Comparison of ENCODE assay signal across 21 cellular contexts in the genomic region with DNA sequence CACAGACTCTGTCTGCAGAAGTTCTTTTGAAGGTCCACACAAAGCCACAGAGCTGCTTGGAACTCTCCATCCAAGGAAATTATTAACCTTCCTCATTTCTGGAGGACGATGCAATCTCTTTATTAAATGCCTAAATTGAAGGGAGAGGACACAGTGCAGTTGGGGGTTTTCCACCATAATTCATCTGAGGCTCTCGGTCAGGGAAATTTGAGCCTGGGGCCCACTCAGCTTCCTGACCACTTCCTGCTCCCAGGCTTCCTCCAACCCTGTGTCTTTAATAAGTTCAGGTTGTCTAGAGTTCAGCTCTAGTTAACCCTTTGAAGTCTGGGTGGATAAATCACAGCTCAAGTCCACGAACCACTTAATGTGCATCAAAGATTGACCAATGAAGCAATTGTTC. TPM values are rescaled to one million over a fixed set of nuclear protein-coding genes. Genes with fewer than 3 reads are reported as not detected.
DNase-seq lines count a peak whose midpoint lies in the region; ATAC-seq, FAIRE-seq and TF ChIP-seq lines count a peak whose summit lies in the region.
"Had no signal": no experiment of that assay in that cellular context is flagged by ENCODE, and none has a peak within 500 bp of the region (broad histone marks: within the 10 kb centered on the region; RNA-seq: fewer than 3 reads in every experiment).

No MANE protein-coding gene starts in this region.

- peak overlapping the region; percentile 57 for H3K4me2 ChIP-seq in endothelial cell of umbilical vein (ENCODE audit: insufficient read depth, low read length)
- H3K4me2 ChIP-seq: smooth muscle cell had no signal

- ATAC-seq in HG03460 (IDR thresholded peaks at IDR 0.05; ENCODE audit: unreplicated experiment) = no peak
- ATAC-seq: esophagus mucosa, heart left ventricle had no signal

- no peaks in the 10 kb centered on the region for H4K20me1 ChIP-seq in endothelial cell of umbilical vein (replicated peaks; ENCODE audit: control insufficient read depth, extremely low read depth, insufficient read depth, low read length)

- H3K27ac ChIP-seq in endothelial cell of umbilical vein (ENCODE audit: insufficient read depth, low read depth, low read length) = peak overlapping the region; percentile 38
- H3K27ac ChIP-seq: heart left ventricle, parathyroid adenoma, VCaP had no signal

- no peak for TF ChIP-seq POLR2A in GM12892 (IDR thresholded peaks at IDR 0.05; ENCODE audit: low read depth, low read length)
- no peak for TF ChIP-seq POLR2A in endothelial cell of umbilical vein (IDR thresholded peaks at IDR 0.05; ENCODE audit: low read depth, low read length)

- POLR2A ChIA-PET in endothelial cell of umbilical vein (lab: Charles Lee) = no interaction called here

- TF ChIP-seq CTCF in endothelial cell of umbilical vein (IDR thresholded peaks at IDR 0.05; ENCODE audit: extremely low read depth in 1 of 2, insufficient read depth in 1 of 2, low read depth in 1 of 2, low read length in 2 of 2) (no peak), type B pancreatic cell (conservative IDR thresholded peaks at IDR 0.05) (no peak)

- H3K4me1 Mint-ChIP-seq in type B pancreatic cell (ENCODE audit: unreplicated experiment) = peaks cover 30% of the 10 kb centered on the region

- H3K9ac ChIP-seq in endothelial cell of umbilical vein (replicated peaks; ENCODE audit: extremely low read depth, insufficient read depth, low read length) = no peak overlapping the region
- H3K9ac ChIP-seq: parathyroid adenoma had no signal

- H3K27me3 ChIP-seq in endothelial cell of umbilical vein (ENCODE audit: control insufficient read depth in 2 of 2, insufficient read depth in 2 of 2, low read length in 2 of 2) = no peaks in the 10 kb centered on the region

- dilution Hi-C loops in endothelial cell of umbilical vein (cut with MboI; ENCODE audit: extremely low pct_ligation_motif_present, low sequenced_read_pairs) = no loop called here

- H3K36me3 ChIP-seq in endothelial cell of umbilical vein (ENCODE audit: control insufficient read depth in 2 of 2, extremely low read depth in 1 of 2, insufficient read depth in 2 of 2, low read length in 2 of 2) = no peaks in the 10 kb centered on the region
- H3K36me3 ChIP-seq: heart left ventricle had no signal

- no peaks in the 10 kb centered on the region for H3K27me3 Mint-ChIP-seq in type B pancreatic cell

- peaks cover 41% of the 10 kb centered on the region for H3K4me1 ChIP-seq in endothelial cell of umbilical vein (ENCODE audit: control insufficient read depth, extremely low read depth, insufficient read depth, low read length)

- DNase-seq in GM12892 (ENCODE audit: insufficient read length) (no peak), MV-4-11 (lab: John Stamatoyannopoulos, UW) (peak; percentile 13), endothelial cell of umbilical vein (ENCODE audit: low read depth, low spot score) (peak; percentile 57), type B pancreatic cell (ENCODE audit: extremely low spot score, unreplicated experiment) (no peak), T1000 (lab: John Stamatoyannopoulos, UW) (no peak)
- DNase-seq in activated CD4-positive, alpha-beta T cell treated with anti-CD3 and anti-CD28 coated beads, Interleukin-2, amount 50 U/mL, for 1 hour = no peak
- DNase-seq: activated CD8-positive, alpha-beta memory T cell treated with anti-CD3 and anti-CD28 coated beads for 24 hours; DND-41; heart left ventricle; NCI-H1092 treated with DMSO at 0.1 percent for 48 hours; NCI-H2227 treated with DMSO at 0.1 percent for 48 hours; OCI-M1; stimulated activated naive CD4-positive, alpha-beta T cell had no signal

- FAIRE-seq in GM12892 (lab: Jason Lieb, UNC) (peak; percentile 24), endothelial cell of umbilical vein (lab: Jason Lieb, UNC) (peak; percentile 85)
- FAIRE-seq: keratinocyte, urothelium cell line had no signal

- peaks cover 5% of the 10 kb centered on the region for H3K9me3 Mint-ChIP-seq in type B pancreatic cell
- H3K9me3 Mint-ChIP-seq: CD14-positive monocyte had no signal

- CTCF ChIA-PET in endothelial cell of umbilical vein (lab: Charles Lee) = interaction anchor here (1.0 to 4.2 kb wide), 7 partner anchors 9 to 91 kb away, joined by 3 to 34 read pairs (median 4); partner anchors contain the start of genes NCBP2L and TSC22D3

- no peaks in the 10 kb centered on the region for H3K9me1 ChIP-seq in endothelial cell of umbilical vein (replicated peaks; ENCODE audit: control insufficient read depth, extremely low read depth, insufficient read depth, low read length)

- H3K27ac Mint-ChIP-seq in type B pancreatic cell = no peak overlapping the region

- no peaks in the 10 kb centered on the region for H3K36me3 Mint-ChIP-seq in type B pancreatic cell

- intact Hi-C loops in endothelial cell of umbilical vein (cut with micrococcal nuclease) = loop anchor here (2.0 kb wide), 1 partner anchor 14 kb away; no protein-coding TSS in a partner anchor

- H3K9me3 ChIP-seq in endothelial cell of umbilical vein (replicated peaks; ENCODE audit: control insufficient read depth, insufficient read depth, low read length) = no peaks in the 10 kb centered on the region
- H3K9me3 ChIP-seq: heart left ventricle had no signal

- H3K79me2 ChIP-seq in endothelial cell of umbilical vein (ENCODE audit: control insufficient read depth, insufficient read depth, low read length) = no peaks in the 10 kb centered on the region
- H3K79me2 ChIP-seq: parathyroid adenoma had no signal

- peak overlapping the region; percentile 35 for H3K4me3 Mint-ChIP-seq in type B pancreatic cell
- H3K4me3 Mint-ChIP-seq: CD14-positive monocyte had no signal

- H2AFZ ChIP-seq in endothelial cell of umbilical vein (ENCODE audit: low read depth, low read length) = no peak overlapping the region
- H2AFZ ChIP-seq: parathyroid adenoma had no signal

- no TSS peak for BruUV-seq in endothelial cell of umbilical vein (replicated peaks; lab: Mats Ljungman, UMichigan)

- H3K4me3 ChIP-seq in endothelial cell of umbilical vein (replicated peaks in 1 of 3; ENCODE audit: insufficient read depth in 1 of 3, low read depth in 1 of 3, low read length in 3 of 3) = peak overlapping the region in 1 of 3 experiments; percentile 10
- H3K4me3 ChIP-seq: heart left ventricle, smooth muscle cell had no signal

TF ChIP-seq in endothelial cell of umbilical vein, 7 proteins besides CTCF, POLR2A, EP300 and RAD21:
- TF ChIP-seq EZH2 (IDR thresholded peaks at IDR 0.05; ENCODE audit: borderline replicate concordance, low read depth, low read length, severe bottlenecking) = no peak
- no peak for TF ChIP-seq JUN (IDR thresholded peaks at IDR 0.05; ENCODE audit: borderline replicate concordance, insufficient read depth, insufficient read length, low read depth)
- no peak for TF ChIP-seq GATA2 (IDR thresholded peaks at IDR 0.05; ENCODE audit: insufficient read depth, insufficient read length, low read depth, low read length)
- TF ChIP-seq MAX (IDR thresholded peaks at IDR 0.05; ENCODE audit: insufficient read depth, insufficient read length) = no peak
- TF ChIP-seq POLR2AphosphoS5 (IDR thresholded peaks at IDR 0.05; ENCODE audit: insufficient read depth, low read depth, low read length) = no peak
- TF ChIP-seq MYC (IDR thresholded peaks at IDR 0.05; ENCODE audit: low read depth, low read length) = no peak
- no peak for TF ChIP-seq FOS (IDR thresholded peaks at IDR 0.05; ENCODE audit: borderline replicate concordance, insufficient read depth, low read length)

RNA-seq across cellular contexts. Expression of gene PRPS1, which starts 58.5 kb away (rescaled TPM):
- polyA plus RNA-seq in GM12892 (2012; ENCODE audit: missing spikeins) = 54.9 TPM
- total RNA-seq in endothelial cell of umbilical vein = 36.8 and 38.7 TPM in 2 replicates
- polyA plus RNA-seq in endothelial cell of umbilical vein = 23.8 and 30.9 TPM in 2 replicates
- 31.9 and 38.3 TPM in 2 replicates for polyA plus RNA-seq in endothelial cell of umbilical vein (2011; cell fraction: cytosol; rRNA removed)
- polyA plus RNA-seq in endothelial cell of umbilical vein (2011; cell fraction: nucleus; rRNA removed) = 18.5 and 19.8 TPM in 2 replicates
- polyA plus RNA-seq in endothelial cell of umbilical vein (2012) = 37.5 and 46.7 TPM in 2 replicates
- polyA minus RNA-seq in endothelial cell of umbilical vein = 31.2 and 42.5 TPM in 2 replicates
- polyA minus RNA-seq in endothelial cell of umbilical vein (2011; cell fraction: cytosol; rRNA and poly(A)+ RNA removed) = 59.0 TPM
- 13.0 and 14.1 TPM in 2 replicates for polyA minus RNA-seq in endothelial cell of umbilical vein (2011; cell fraction: nucleus; rRNA and poly(A)+ RNA removed)
- total RNA-seq in type B pancreatic cell (ENCODE audit: low replicate concordance) = 22.6 and 45.1 TPM in 2 replicates

Comparison
In these comparisons a context has a peak if more than half of its experiments do, and no peak if none do; other contexts are left out.
1. DNase-seq: peak in MV-4-11 (single experiment) and endothelial cell of umbilical vein (single experiment); none in GM12892 (single experiment), type B pancreatic cell (single experiment), T1000 (single experiment) and activated CD4-positive, alpha-beta T cell treated with anti-CD3 and anti-CD28 coated beads, Interleukin-2, amount 50 U/mL, for 1 hour (single experiment).